34 cellular contexts compared by ENCODE assay signal in genomic region chr6:13490402-13490801, GRCh38.
"Had no signal": no experiment of that assay in that cellular context is flagged by ENCODE, and none has a peak within 500 bp of the region (broad histone marks: within the 10 kb centered on the region; RNA-seq: fewer than 3 reads in every experiment).

No MANE protein-coding gene starts in this region.

- H3K27me3 Mint-ChIP-seq: activated B cell treated with CpG ODN at 0.5 μM for 24 hours; activated naive CD8-positive, alpha-beta T cell; central memory CD8-positive, alpha-beta T cell had no signal

- H3K9me3 Mint-ChIP-seq: activated B cell treated with CpG ODN at 0.5 μM for 24 hours; activated CD8-positive, alpha-beta T cell treated with anti-CD3 and anti-CD28 coated beads for 36 hours; activated T-cell treated with anti-CD3 and anti-CD28 coated beads, Interleukin-2, amount 50 U/mL, for 4 hours; activated T-helper 17 cell treated with anti-CD3 and anti-CD28 coated beads, Interleukin-2, amount 50 U/mL, for 72 hours; central memory CD8-positive, alpha-beta T cell; dendritic cell treated with granulocyte-macrophage colony-stimulating factor and Interleukin-4, amounts not matched to agents 40 ng/mL and 50 ng/mL, for 4 days; effector memory CD8-positive, alpha-beta T cell; T-helper 2 cell treated with Interferon-gamma antibody and Interleukin-4, amounts not matched to agents 5 μg/mL and 100 μg/mL, for 36 hours had no signal

- H3K36me3 ChIP-seq: brain microvascular endothelial cell, esophagus squamous epithelium, gastroesophageal sphincter, heart right ventricle, WERI-Rb-1 had no signal

- H3K4me3 ChIP-seq: coronary artery, dorsolateral prefrontal cortex, esophagus squamous epithelium, gastroesophageal sphincter, heart right ventricle had no signal

- H3K27ac Mint-ChIP-seq: activated B cell treated with CpG ODN at 0.5 μM for 24 hours; activated CD8-positive, alpha-beta T cell treated with anti-CD3 and anti-CD28 coated beads for 36 hours; activated naive CD8-positive, alpha-beta T cell; activated T-helper 17 cell treated with anti-CD3 and anti-CD28 coated beads, Interleukin-2, amount 50 U/mL, for 72 hours; dendritic cell treated with granulocyte-macrophage colony-stimulating factor and Interleukin-4, amounts not matched to agents 40 ng/mL and 50 ng/mL, for 4 days; effector memory CD8-positive, alpha-beta T cell; T-helper 17 cell; T-helper 2 cell treated with Interferon-gamma antibody and Interleukin-4, amounts not matched to agents 5 μg/mL and 100 μg/mL, for 36 hours had no signal

- H3K27me3 ChIP-seq: brain microvascular endothelial cell, dorsolateral prefrontal cortex, esophagus squamous epithelium, gastroesophageal sphincter, heart right ventricle had no signal

- H3K27ac ChIP-seq: brain microvascular endothelial cell, coronary artery, epithelial cell of prostate, esophagus squamous epithelium, gastroesophageal sphincter, heart right ventricle, WERI-Rb-1 had no signal

- ATAC-seq: activated CD4-positive, CD25-positive, alpha-beta regulatory T cell treated with anti-CD3 and anti-CD28 coated beads, Interleukin-2, amount 50 U/mL, for 24 hours; activated CD8-positive, alpha-beta T cell treated with anti-CD3 and anti-CD28 coated beads for 36 hours; activated T-cell treated with anti-CD3 and anti-CD28 coated beads, Interleukin-2, amount 50 U/mL, for 4 hours; activated T-helper 17 cell treated with anti-CD3 and anti-CD28 coated beads, Interleukin-2, amount 50 U/mL, for 72 hours; effector memory CD8-positive, alpha-beta T cell; gastroesophageal sphincter; heart right ventricle; T-helper 17 cell had no signal

- H3K9me3 ChIP-seq: esophagus squamous epithelium, gastroesophageal sphincter, heart right ventricle had no signal

- FAIRE-seq: astrocyte, bronchial epithelial cell, endothelial cell of umbilical vein had no signal

- H3K36me3 Mint-ChIP-seq: activated naive CD8-positive, alpha-beta T cell had no signal

- H3K4me3 Mint-ChIP-seq: activated B cell treated with CpG ODN at 0.5 μM for 24 hours; activated CD8-positive, alpha-beta T cell treated with anti-CD3 and anti-CD28 coated beads for 36 hours; activated naive CD8-positive, alpha-beta T cell; activated T-cell treated with anti-CD3 and anti-CD28 coated beads, Interleukin-2, amount 50 U/mL, for 4 hours; activated T-helper 17 cell treated with anti-CD3 and anti-CD28 coated beads, Interleukin-2, amount 50 U/mL, for 72 hours; central memory CD8-positive, alpha-beta T cell; dendritic cell treated with granulocyte-macrophage colony-stimulating factor and Interleukin-4, amounts not matched to agents 40 ng/mL and 50 ng/mL, for 4 days; effector memory CD8-positive, alpha-beta T cell; T-helper 17 cell; T-helper 2 cell treated with Interferon-gamma antibody and Interleukin-4, amounts not matched to agents 5 μg/mL and 100 μg/mL, for 36 hours had no signal

- DNase-seq: activated B cell treated with CpG ODN at 0.5 μM for 24 hours; activated CD4-positive, alpha-beta T cell treated with anti-CD3 and anti-CD28 coated beads for 48 hours; activated CD4-positive, alpha-beta T cell treated with anti-CD3 and anti-CD28 coated beads, Interleukin-2, amount 50 U/mL, for 1 hour; activated CD4-positive, alpha-beta T cell treated with anti-CD3 and anti-CD28 coated beads, Interleukin-2, amount 50 U/mL, for 48 hours; activated CD8-positive, alpha-beta memory T cell treated with anti-CD3 and anti-CD28 coated beads for 24 hours; activated CD8-positive, alpha-beta T cell treated with anti-CD3 and anti-CD28 coated beads for 36 hours; activated effector memory CD4-positive, alpha-beta T cell treated with Interleukin-2 at 50 U/mL for 16 hours; activated gamma-delta T cell treated with Interleukin-2 at 50 U/mL for 16 hours; activated naive CD4-positive, alpha-beta T cell treated with anti-CD3 and anti-CD28 coated beads, Interleukin-2, amount 50 U/mL, for 16 hours; activated naive CD4-positive, alpha-beta T cell treated with Interleukin-2 at 50 U/mL for 16 hours; activated T-cell treated with anti-CD3 and anti-CD28 coated beads, Interleukin-2, amount 50 U/mL, for 4 hours; amniotic stem cell; anterior cingulate cortex; brain microvascular endothelial cell; dorsolateral prefrontal cortex; effector memory CD8-positive, alpha-beta T cell; esophagus squamous epithelium; foreskin melanocyte; heart right ventricle; T-helper 17 cell; T1000; WERI-Rb-1 had no signal
